ENCODE assay signal across 24 cellular contexts in the genomic region with DNA sequence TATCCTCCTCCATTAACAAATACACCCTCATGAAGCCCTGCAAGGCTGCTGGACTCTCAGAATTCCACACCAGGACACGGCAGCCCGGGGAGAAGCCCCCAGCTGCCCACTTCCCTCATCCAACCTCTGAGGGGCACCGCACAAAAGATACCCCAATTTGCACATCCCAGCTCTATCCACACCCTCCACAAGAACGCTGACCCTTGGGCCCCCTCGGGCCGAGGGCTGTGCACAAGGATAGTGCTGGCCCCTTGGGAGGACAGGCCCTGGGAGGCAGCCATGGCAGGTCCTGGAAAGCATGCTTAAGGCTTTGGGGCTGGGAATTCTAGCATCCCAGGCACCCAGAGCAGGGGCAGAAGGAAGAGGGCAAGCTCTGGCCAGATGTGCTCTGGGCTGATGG.
"Had no signal": no experiment of that assay in that cellular context is flagged by ENCODE, and none has a peak within 500 bp of the region (broad histone marks: within the 10 kb centered on the region; RNA-seq: fewer than 3 reads in every experiment).

No MANE protein-coding gene starts in this region.

- H3K27ac ChIP-seq: colonic mucosa, coronary artery, epithelial cell of prostate, esophagus squamous epithelium, foreskin keratinocyte, gastrocnemius medialis, gastroesophageal sphincter, heart left ventricle, heart right ventricle had no signal

- H3K27me3 ChIP-seq: colonic mucosa, dorsolateral prefrontal cortex, gastroesophageal sphincter had no signal

- H3K27ac Mint-ChIP-seq: effector memory CD8-positive, alpha-beta T cell; endodermal cell had no signal

- DNase-seq: colonic mucosa; cortex of kidney; dermis blood vessel endothelial cell; dorsolateral prefrontal cortex; effector CD4-positive, alpha-beta T cell; effector CD8-positive, alpha-beta T cell; effector memory CD4-positive, alpha-beta T cell; effector memory CD8-positive, alpha-beta T cell; endodermal cell; erythroblast; esophagus squamous epithelium; foreskin fibroblast; foreskin keratinocyte; foreskin melanocyte; gastrocnemius medialis; glutamatergic neuron; head of caudate nucleus; heart left ventricle; heart right ventricle had no signal

- H3K4me1 Mint-ChIP-seq: endodermal cell had no signal

- H3K4me3 Mint-ChIP-seq: dendritic cell treated with granulocyte-macrophage colony-stimulating factor and Interleukin-4, amounts not matched to agents 40 ng/mL and 50 ng/mL, for 4 days; effector memory CD8-positive, alpha-beta T cell; endodermal cell had no signal

- H3K9me3 ChIP-seq: colonic mucosa, esophagus squamous epithelium, gastrocnemius medialis, gastroesophageal sphincter, heart left ventricle, heart right ventricle had no signal

- H3K36me3 ChIP-seq: colonic mucosa, esophagus squamous epithelium, gastrocnemius medialis, gastroesophageal sphincter, heart left ventricle, heart right ventricle had no signal

- H3K4me3 ChIP-seq: colonic mucosa, coronary artery, dorsolateral prefrontal cortex, esophagus squamous epithelium, gastrocnemius medialis, gastroesophageal sphincter, heart left ventricle, heart right ventricle had no signal

- ATAC-seq: effector memory CD8-positive, alpha-beta T cell; esophagus mucosa; foreskin keratinocyte; gastrocnemius medialis; gastroesophageal sphincter; heart left ventricle; heart right ventricle had no signal

- H3K4me1 ChIP-seq: colonic mucosa had no signal

- H3K9me3 Mint-ChIP-seq: dendritic cell treated with granulocyte-macrophage colony-stimulating factor and Interleukin-4, amounts not matched to agents 40 ng/mL and 50 ng/mL, for 4 days; effector memory CD8-positive, alpha-beta T cell; endodermal cell had no signal
